In genomic region chr11:19979519-19979845, GRCh38 we compare ENCODE assay signal across 11 cellular contexts.
DNase-seq lines count a peak whose midpoint lies in the region; ATAC-seq and TF ChIP-seq lines count a peak whose summit lies in the region.
"Had no signal": no experiment of that assay in that cellular context is flagged by ENCODE, and none has a peak within 500 bp of the region (broad histone marks: within the 10 kb centered on the region; RNA-seq: fewer than 3 reads in every experiment).

No MANE protein-coding gene starts in this region.

- no peak overlapping the region for H3K4me3 Mint-ChIP-seq in activated CD8-positive, alpha-beta T cell treated with anti-CD3 and anti-CD28 coated beads for 36 hours
- no peak overlapping the region for H3K4me3 Mint-ChIP-seq in activated CD8-positive, alpha-beta T cell treated with anti-CD3 and anti-CD28 coated beads, Interleukin-2, amount 10 ng/mL, durations not matched to agents 7 days and 5 days
- H3K4me3 Mint-ChIP-seq in type B pancreatic cell = no peak overlapping the region

- peak overlapping the region; percentile 4 for H3K9ac ChIP-seq in adipocyte (ENCODE audit: low read length)

- H3K9me3 ChIP-seq in adipocyte (ENCODE audit: control insufficient read depth, low read length) = no peaks in the 10 kb centered on the region

- no peak for TF ChIP-seq CTCF in activated CD8-positive, alpha-beta T cell treated with anti-CD3 and anti-CD28 coated beads for 36 hours (IDR thresholded peaks at IDR 0.05)
- TF ChIP-seq CTCF in type B pancreatic cell (conservative IDR thresholded peaks at IDR 0.05) (no peak), dorsolateral prefrontal cortex (IDR thresholded peaks at IDR 0.05 in 54 of 56, conservative IDR thresholded peaks at IDR 0.05 in 2 of 56; ENCODE audit: low read depth in 1 of 56, partially characterized antibody in 56 of 56) (no peak)

- H3K27ac ChIP-seq in dorsolateral prefrontal cortex = peak overlapping the region in 2 of 59 donors; percentile 12 to 46

- peak overlapping the region; percentile 62 for H3K27ac Mint-ChIP-seq in activated CD8-positive, alpha-beta T cell treated with anti-CD3 and anti-CD28 coated beads for 36 hours
- H3K27ac Mint-ChIP-seq in activated CD8-positive, alpha-beta T cell treated with anti-CD3 and anti-CD28 coated beads, Interleukin-2, amount 10 ng/mL, durations not matched to agents 7 days and 5 days = no peak overlapping the region
- peak overlapping the region; percentile 94 for H3K27ac Mint-ChIP-seq in type B pancreatic cell

- H3K9me3 Mint-ChIP-seq in activated CD8-positive, alpha-beta T cell treated with anti-CD3 and anti-CD28 coated beads for 36 hours = no peaks in the 10 kb centered on the region
- H3K9me3 Mint-ChIP-seq in activated CD8-positive, alpha-beta T cell treated with anti-CD3 and anti-CD28 coated beads, Interleukin-2, amount 10 ng/mL, durations not matched to agents 7 days and 5 days (ENCODE audit: insufficient read depth) = no peaks in the 10 kb centered on the region
- no peaks in the 10 kb centered on the region for H3K9me3 Mint-ChIP-seq in type B pancreatic cell

- POLR2A ChIA-PET in activated CD8-positive, alpha-beta T cell treated with anti-CD3 and anti-CD28 coated beads for 36 hours (lab: Charles Lee) = no interaction called here
- POLR2A ChIA-PET in activated CD8-positive, alpha-beta T cell treated with anti-CD3 and anti-CD28 coated beads, Interleukin-2, amount 10 ng/mL, durations not matched to agents 7 days and 5 days (lab: Charles Lee) = no interaction called here

- H3K36me3 ChIP-seq in adipocyte (ENCODE audit: control insufficient read depth, insufficient read depth, low read length, severe bottlenecking) = peaks cover 13% of the 10 kb centered on the region

- no peaks in the 10 kb centered on the region for H3K36me3 Mint-ChIP-seq in activated CD8-positive, alpha-beta T cell treated with anti-CD3 and anti-CD28 coated beads for 36 hours (ENCODE audit: low read depth)
- H3K36me3 Mint-ChIP-seq in activated CD8-positive, alpha-beta T cell treated with anti-CD3 and anti-CD28 coated beads, Interleukin-2, amount 10 ng/mL, durations not matched to agents 7 days and 5 days (ENCODE audit: low read depth) = no peaks in the 10 kb centered on the region
- peaks cover 8% of the 10 kb centered on the region for H3K36me3 Mint-ChIP-seq in type B pancreatic cell

- ATAC-seq in activated CD8-positive, alpha-beta T cell treated with anti-CD3 and anti-CD28 coated beads for 36 hours = no peak
- no peak for ATAC-seq in activated CD8-positive, alpha-beta T cell treated with anti-CD3 and anti-CD28 coated beads, Interleukin-2, amount 10 ng/mL, durations not matched to agents 7 days and 5 days
- ATAC-seq in HG02884 (IDR thresholded peaks at IDR 0.05; ENCODE audit: unreplicated experiment) = peak; percentile 64

- DNase-seq in activated CD8-positive, alpha-beta T cell treated with anti-CD3 and anti-CD28 coated beads for 36 hours = no peak
- DNase-seq in activated CD8-positive, alpha-beta T cell treated with anti-CD3 and anti-CD28 coated beads, Interleukin-2, amount 10 ng/mL, durations not matched to agents 7 days and 5 days = no peak
- DNase-seq in adipocyte (ENCODE audit: low read depth) (no peak), type B pancreatic cell (ENCODE audit: extremely low spot score, unreplicated experiment) (no peak), COLO829 (ENCODE audit: low spot score) (no peak), dorsolateral prefrontal cortex (no peak)
- DNase-seq in activated CD4-positive, CD25-positive, alpha-beta regulatory T cell treated with anti-CD3 and anti-CD28 coated beads, Interleukin-2, amount 50 U/mL, for 72 hours = no peak
- DNase-seq: activated naive CD4-positive, alpha-beta T cell treated with Interleukin-2 at 50 U/mL for 16 hours; RPMI8226 had no signal

- H3K4me3 ChIP-seq in adipocyte (ENCODE audit: low read length) (no peak overlapping the region), dorsolateral prefrontal cortex (no peak overlapping the region)
- H3K4me3 ChIP-seq: skin epidermis had no signal

- peaks cover 10% of the 10 kb centered on the region for H3K4me1 Mint-ChIP-seq in activated CD8-positive, alpha-beta T cell treated with anti-CD3 and anti-CD28 coated beads for 36 hours (ENCODE audit: low read depth)
- peaks cover 4% of the 10 kb centered on the region for H3K4me1 Mint-ChIP-seq in activated CD8-positive, alpha-beta T cell treated with anti-CD3 and anti-CD28 coated beads, Interleukin-2, amount 10 ng/mL, durations not matched to agents 7 days and 5 days (ENCODE audit: low read depth)
- peaks cover 60% of the 10 kb centered on the region for H3K4me1 Mint-ChIP-seq in type B pancreatic cell (ENCODE audit: unreplicated experiment)

- no peaks in the 10 kb centered on the region for H3K27me3 ChIP-seq in adipocyte (replicated peaks; ENCODE audit: control insufficient read depth, insufficient read depth, low read length)
- H3K27me3 ChIP-seq in dorsolateral prefrontal cortex = no peaks in the 10 kb centered on the region

- H3K27me3 Mint-ChIP-seq in activated CD8-positive, alpha-beta T cell treated with anti-CD3 and anti-CD28 coated beads for 36 hours = peaks cover 18% of the 10 kb centered on the region
- no peaks in the 10 kb centered on the region for H3K27me3 Mint-ChIP-seq in activated CD8-positive, alpha-beta T cell treated with anti-CD3 and anti-CD28 coated beads, Interleukin-2, amount 10 ng/mL, durations not matched to agents 7 days and 5 days (ENCODE audit: low read depth)
- no peaks in the 10 kb centered on the region for H3K27me3 Mint-ChIP-seq in type B pancreatic cell

- H3K4me1 ChIP-seq in adipocyte (ENCODE audit: control insufficient read depth, insufficient read depth, low read length) = peaks cover 59% of the 10 kb centered on the region

- CTCF ChIA-PET in activated CD8-positive, alpha-beta T cell treated with anti-CD3 and anti-CD28 coated beads for 36 hours (lab: Charles Lee) = interaction anchor here (1.1 to 1.9 kb wide), 2 partner anchors 17 to 27 kb away, joined by 3 to 5 read pairs; no protein-coding TSS in a partner anchor
- CTCF ChIA-PET in activated CD8-positive, alpha-beta T cell treated with anti-CD3 and anti-CD28 coated beads, Interleukin-2, amount 10 ng/mL, durations not matched to agents 7 days and 5 days (lab: Charles Lee) = no interaction called here

- intact Hi-C loops in activated CD8-positive, alpha-beta T cell treated with anti-CD3 and anti-CD28 coated beads for 36 hours (cut with micrococcal nuclease) = no loop called here
- intact Hi-C loops in dorsolateral prefrontal cortex (cut with DNase I) = no loop called here
